Comparison of ENCODE assay signal across 7 cellular contexts in genomic region chr2:69892838-69893421, GRCh38. TPM values are rescaled to one million over a fixed set of nuclear protein-coding genes. Genes with fewer than 3 reads are reported as not detected.
DNase-seq lines count a peak whose midpoint lies in the region; ATAC-seq and TF ChIP-seq lines count a peak whose summit lies in the region.
"Not testable (repeated sequence)": the region's sequence is repeated elsewhere in the genome, so short reads cannot be mapped to it uniquely, and the experiment has no call there.

No MANE protein-coding gene starts in this region.

- H3K27ac Mint-ChIP-seq in T-helper 1 cell treated with Interleukin-12 subunit alpha and Interleukin-12 subunit beta and Interleukin-4 antibody, amounts not matched to agents 30 μg/mL and 1 μg/mL, for 36 hours = peak overlapping the region; percentile 96
- H3K27ac Mint-ChIP-seq in activated naive CD4-positive, alpha-beta T cell treated with anti-CD3 and anti-CD28 coated beads, Interleukin-2, amount 50 U/mL, for 24 hours = peak overlapping the region; percentile 100
- not testable (repeated sequence) for H3K27ac Mint-ChIP-seq in endodermal cell

- TF ChIP-seq CTCF in GM12873 (IDR thresholded peaks at IDR 0.05; ENCODE audit: insufficient read depth, low read depth, low read length, missing control alignments) (peak; percentile 15), endodermal cell (conservative IDR thresholded peaks at IDR 0.05) (peak; percentile 29)
- not testable (repeated sequence) for TF ChIP-seq CTCF in lower lobe of right lung (IDR thresholded peaks at IDR 0.05); ovary (IDR thresholded peaks at IDR 0.05)

- H3K4me3 ChIP-seq in endodermal cell (ENCODE audit: low read length) (peak overlapping the region; percentile 92), lower lobe of right lung (peak overlapping the region; percentile 78), ovary (peak overlapping the region; percentile 71)

- peaks cover 26% of the 10 kb centered on the region for H3K36me3 Mint-ChIP-seq in T-helper 1 cell treated with Interleukin-12 subunit alpha and Interleukin-12 subunit beta and Interleukin-4 antibody, amounts not matched to agents 30 μg/mL and 1 μg/mL, for 36 hours (ENCODE audit: low read depth)
- H3K36me3 Mint-ChIP-seq in activated naive CD4-positive, alpha-beta T cell treated with anti-CD3 and anti-CD28 coated beads, Interleukin-2, amount 50 U/mL, for 24 hours = not testable (repeated sequence)
- H3K36me3 Mint-ChIP-seq in endodermal cell (ENCODE audit: low read depth) = peaks cover 22% of the 10 kb centered on the region

- not testable (repeated sequence) for H3K27ac ChIP-seq in endodermal cell (ENCODE audit: low read depth, low read length); ovary
- H3K27ac ChIP-seq in lower lobe of right lung = peak overlapping the region; percentile 80

- H3K4me3 Mint-ChIP-seq in T-helper 1 cell treated with Interleukin-12 subunit alpha and Interleukin-12 subunit beta and Interleukin-4 antibody, amounts not matched to agents 30 μg/mL and 1 μg/mL, for 36 hours = peak overlapping the region; percentile 100
- H3K4me3 Mint-ChIP-seq in activated naive CD4-positive, alpha-beta T cell treated with anti-CD3 and anti-CD28 coated beads, Interleukin-2, amount 50 U/mL, for 24 hours = peak overlapping the region; percentile 100
- peak overlapping the region; percentile 95 for H3K4me3 Mint-ChIP-seq in endodermal cell

- not testable (repeated sequence) for TF ChIP-seq POLR2A in ovary (IDR thresholded peaks at IDR 0.05)

- 94% methylated on average over 6 of the region's 7 CpGs; no CpG with 5 or more reads in 1 of the 2 experiments for WGBS in endodermal cell (ENCODE audit: insufficient coverage in 1 of 2, insufficient read length in 1 of 2), 2 experiments
- WGBS in ovary, 3 donors = 87 to 93% (median 91%) methylated on average over 7 of the region's 7 CpGs

- H3K9me3 Mint-ChIP-seq in T-helper 1 cell treated with Interleukin-12 subunit alpha and Interleukin-12 subunit beta and Interleukin-4 antibody, amounts not matched to agents 30 μg/mL and 1 μg/mL, for 36 hours; activated naive CD4-positive, alpha-beta T cell treated with anti-CD3 and anti-CD28 coated beads, Interleukin-2, amount 50 U/mL, for 24 hours: not testable (repeated sequence)
- peaks cover 14% of the 10 kb centered on the region for H3K9me3 Mint-ChIP-seq in endodermal cell

- DNase-seq in NAMALWA (ENCODE audit: low spot score) (peak; percentile 39), endodermal cell (peak; percentile 50)
- not testable (repeated sequence) for DNase-seq in lower lobe of right lung, ovary

- peaks cover 17% of the 10 kb centered on the region for H3K9me3 ChIP-seq in endodermal cell (ENCODE audit: control insufficient read depth, low read length)
- not testable (repeated sequence) for H3K9me3 ChIP-seq in lower lobe of right lung, ovary

- not testable (repeated sequence) for ATAC-seq in lower lobe of right lung

- H3K36me3 ChIP-seq in endodermal cell (ENCODE audit: control insufficient read depth, insufficient read depth, low read length) (peaks cover 28% of the 10 kb centered on the region), lower lobe of right lung (peaks cover 28% of the 10 kb centered on the region)
- H3K36me3 ChIP-seq in ovary = not testable (repeated sequence)

- intact Hi-C loops in lower lobe of right lung (cut with DNase I); ovary (cut with DNase I): not testable (repeated sequence)

- H3K4me1 Mint-ChIP-seq in T-helper 1 cell treated with Interleukin-12 subunit alpha and Interleukin-12 subunit beta and Interleukin-4 antibody, amounts not matched to agents 30 μg/mL and 1 μg/mL, for 36 hours (ENCODE audit: low read depth) = peaks cover 27% of the 10 kb centered on the region
- H3K4me1 Mint-ChIP-seq in activated naive CD4-positive, alpha-beta T cell treated with anti-CD3 and anti-CD28 coated beads, Interleukin-2, amount 50 U/mL, for 24 hours = peaks cover 45% of the 10 kb centered on the region
- not testable (repeated sequence) for H3K4me1 Mint-ChIP-seq in endodermal cell

- H3K27me3 Mint-ChIP-seq in T-helper 1 cell treated with Interleukin-12 subunit alpha and Interleukin-12 subunit beta and Interleukin-4 antibody, amounts not matched to agents 30 μg/mL and 1 μg/mL, for 36 hours (ENCODE audit: low read depth); activated naive CD4-positive, alpha-beta T cell treated with anti-CD3 and anti-CD28 coated beads, Interleukin-2, amount 50 U/mL, for 24 hours: not testable (repeated sequence)
- peaks cover 40% of the 10 kb centered on the region for H3K27me3 Mint-ChIP-seq in endodermal cell (ENCODE audit: insufficient read depth)

- H3K4me1 ChIP-seq in endodermal cell (ENCODE audit: control insufficient read depth, insufficient read depth, low read length); ovary (ENCODE audit: insufficient read depth): not testable (repeated sequence)
- peaks cover 24% of the 10 kb centered on the region for H3K4me1 ChIP-seq in lower lobe of right lung

- not testable (repeated sequence) for TF ChIP-seq EP300 in ovary (IDR thresholded peaks at IDR 0.05)

- not testable (repeated sequence) for H3K9ac ChIP-seq in endodermal cell (ENCODE audit: extremely low read depth, low read length, poor library complexity, severe bottlenecking)

- peaks cover 22% of the 10 kb centered on the region for H3K27me3 ChIP-seq in endodermal cell (ENCODE audit: control insufficient read depth, insufficient read depth, low read length, poor library complexity, severe bottlenecking)
- H3K27me3 ChIP-seq in lower lobe of right lung (ENCODE audit: low read depth); ovary: not testable (repeated sequence)

RNA-seq across cellular contexts. Expression of gene SNRNP27, which starts 0.8 kb away (rescaled TPM):
- total RNA-seq in endodermal cell (10 to 100 TPM; 56.2 to 64.9 TPM), lower lobe of right lung (38.7 TPM), ovary (10 to 100 TPM; 31.6 to 69.0 (median 37.0) TPM)
- 58.2 TPM for polyA plus RNA-seq in endodermal cell (2013, experiment 1 of 2)
- 53.0 TPM for polyA plus RNA-seq in endodermal cell (2013, experiment 2 of 2)
- 10 to 100 TPM; 40.7 to 44.2 TPM for polyA plus RNA-seq in ovary

RNA-seq across cellular contexts. Expression of gene MXD1, which starts 22.0 kb away (rescaled TPM):
- total RNA-seq in endodermal cell (1 to 10 TPM in 1 of 2 donors, under 1 TPM in 1; 0.73 to 5.5 TPM), lower lobe of right lung (33.8 TPM), ovary (10 to 100 TPM in 4 of 7 donors, 1 to 10 TPM in 3; 5.6 to 13.7 (median 10.1) TPM)
- polyA plus RNA-seq in endodermal cell (2013, experiment 1 of 2) = 5.1 TPM
- polyA plus RNA-seq in endodermal cell (2013, experiment 2 of 2) = 6.1 TPM
- 1 to 10 TPM; 3.4 to 6.3 TPM for polyA plus RNA-seq in ovary
